ENCODE assay signal across 8 cellular contexts in the genomic region with DNA sequence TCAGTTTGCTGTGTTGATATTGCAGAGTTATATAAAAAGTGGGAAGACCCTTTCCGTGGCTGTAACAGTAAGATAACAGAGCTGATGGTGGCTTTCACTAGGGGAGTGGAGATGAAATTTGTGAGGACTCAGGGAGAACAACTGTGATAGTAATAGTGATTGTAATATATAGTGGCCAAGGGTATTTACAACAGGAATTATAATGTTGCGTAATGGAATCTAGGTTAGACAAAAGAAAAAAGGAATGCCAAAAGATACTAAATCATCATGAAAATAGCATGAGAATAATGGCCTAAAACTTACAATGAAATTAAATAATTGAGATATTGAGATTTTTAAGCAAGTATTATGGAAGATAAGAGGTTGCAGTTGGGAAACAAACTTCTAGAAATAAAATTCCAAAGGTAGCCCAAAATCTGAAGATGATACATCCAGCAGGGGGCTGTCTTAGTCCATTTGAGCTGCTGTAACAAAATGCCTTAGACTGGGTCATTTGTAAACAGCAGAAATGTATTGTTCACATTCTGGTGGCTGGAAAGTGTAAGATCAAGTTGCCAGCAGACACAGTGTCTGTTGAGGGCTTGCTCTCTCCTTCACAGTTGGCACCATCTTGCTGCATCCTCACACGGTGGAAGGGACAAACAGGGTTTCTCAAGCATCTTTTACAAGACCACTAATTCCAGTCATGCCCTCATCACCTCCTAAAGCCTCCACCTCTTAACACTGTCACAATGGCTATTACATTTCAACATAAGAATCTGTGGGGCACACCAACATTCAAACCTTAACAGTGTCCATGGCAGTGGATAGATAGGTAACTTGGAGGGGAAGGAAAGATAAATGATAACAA.
DNase-seq lines count a peak whose midpoint lies in the region; ATAC-seq and TF ChIP-seq lines count a peak whose summit lies in the region.

No MANE protein-coding gene starts in this region.

- no peaks in the 10 kb centered on the region for H3K9me3 ChIP-seq in SU-DHL-6 (ENCODE audit: insufficient read depth, low read length)

- CTCF ChIA-PET in activated CD4-positive, alpha-beta T cell treated with anti-CD3 and anti-CD28 coated beads, Interleukin-2, amount 10 ng/mL, durations not matched to agents 7 days and 5 days (lab: Charles Lee): no interaction called here

- TF ChIP-seq CTCF in GM12864 (IDR thresholded peaks at IDR 0.05; ENCODE audit: low read depth, low read length, missing control alignments) (peak; percentile 58), SU-DHL-6 (IDR thresholded peaks at IDR 0.05; ENCODE audit: insufficient read depth, low read length, poor library complexity, severe bottlenecking) (peak; percentile 31)

- H3F3A ChIP-seq in SU-DHL-6 (ENCODE audit: insufficient read depth): no peaks in the 10 kb centered on the region

- no peaks in the 10 kb centered on the region for H3K4me1 Mint-ChIP-seq in activated CD4-positive, alpha-beta T cell treated with anti-CD3 and anti-CD28 coated beads, Interleukin-2, amount 10 ng/mL, durations not matched to agents 7 days and 5 days
- H3K4me1 Mint-ChIP-seq in activated T-cell treated with anti-CD3 and anti-CD28 coated beads, Interleukin-2, amount 50 U/mL, for 72 hours (ENCODE audit: low read depth): no peaks in the 10 kb centered on the region

- H3K4me3 Mint-ChIP-seq in activated CD4-positive, alpha-beta T cell treated with anti-CD3 and anti-CD28 coated beads, Interleukin-2, amount 10 ng/mL, durations not matched to agents 7 days and 5 days: no peak overlapping the region
- no peak overlapping the region for H3K4me3 Mint-ChIP-seq in activated T-cell treated with anti-CD3 and anti-CD28 coated beads, Interleukin-2, amount 50 U/mL, for 72 hours

- H3K9me3 Mint-ChIP-seq in activated CD4-positive, alpha-beta T cell treated with anti-CD3 and anti-CD28 coated beads, Interleukin-2, amount 10 ng/mL, durations not matched to agents 7 days and 5 days: no peaks in the 10 kb centered on the region
- H3K9me3 Mint-ChIP-seq in activated T-cell treated with anti-CD3 and anti-CD28 coated beads, Interleukin-2, amount 50 U/mL, for 72 hours: peaks cover 0 to 2% of the 10 kb centered on the region in 2 donors

- H3K27me3 ChIP-seq in SU-DHL-6 (ENCODE audit: low read length): no peaks in the 10 kb centered on the region

- no peak overlapping the region for H3K4me3 ChIP-seq in GM12864 (ENCODE audit: low read depth, low read length)
- H3K4me3 ChIP-seq in SU-DHL-6 (ENCODE audit: insufficient read depth, low read length, poor library complexity, severe bottlenecking): no peak overlapping the region

- H3K27ac Mint-ChIP-seq in activated CD4-positive, alpha-beta T cell treated with anti-CD3 and anti-CD28 coated beads, Interleukin-2, amount 10 ng/mL, durations not matched to agents 7 days and 5 days: no peak overlapping the region
- no peak overlapping the region for H3K27ac Mint-ChIP-seq in activated T-cell treated with anti-CD3 and anti-CD28 coated beads, Interleukin-2, amount 50 U/mL, for 72 hours

- no peaks in the 10 kb centered on the region for H3K79me2 ChIP-seq in SU-DHL-6 (ENCODE audit: insufficient read depth, low read length)

- no peaks in the 10 kb centered on the region for H3K36me3 Mint-ChIP-seq in activated CD4-positive, alpha-beta T cell treated with anti-CD3 and anti-CD28 coated beads, Interleukin-2, amount 10 ng/mL, durations not matched to agents 7 days and 5 days (ENCODE audit: low read depth)
- no peaks in the 10 kb centered on the region for H3K36me3 Mint-ChIP-seq in activated T-cell treated with anti-CD3 and anti-CD28 coated beads, Interleukin-2, amount 50 U/mL, for 72 hours (ENCODE audit: insufficient read depth in 2 of 2)

- no peak overlapping the region for H3K4me2 ChIP-seq in SU-DHL-6 (ENCODE audit: low read depth, low read length, poor library complexity, severe bottlenecking)

- no peaks in the 10 kb centered on the region for H4K20me1 ChIP-seq in SU-DHL-6 (ENCODE audit: low read depth, low read length)

- no peaks in the 10 kb centered on the region for H3K27me3 Mint-ChIP-seq in activated CD4-positive, alpha-beta T cell treated with anti-CD3 and anti-CD28 coated beads, Interleukin-2, amount 10 ng/mL, durations not matched to agents 7 days and 5 days
- no peaks in the 10 kb centered on the region for H3K27me3 Mint-ChIP-seq in activated T-cell treated with anti-CD3 and anti-CD28 coated beads, Interleukin-2, amount 50 U/mL, for 72 hours (ENCODE audit: low read depth)

- DNase-seq in GM12864 (ENCODE audit: low read depth) (no peak), HT1080 (ENCODE audit: low read depth) (peak; percentile 34), midbrain (lab: John Stamatoyannopoulos, UW) (peak; percentile 8), activated T-cell treated with anti-CD3 and anti-CD28 coated beads for 4 hours (no peak)
- DNase-seq in activated CD4-positive, alpha-beta T cell treated with anti-CD3 and anti-CD28 coated beads, Interleukin-2, amount 10 ng/mL, durations not matched to agents 7 days and 5 days: no peak
- DNase-seq in activated T-cell treated with anti-CD3 and anti-CD28 coated beads, Interleukin-2, amount 50 U/mL, for 72 hours: no peak

- POLR2A ChIA-PET in activated CD4-positive, alpha-beta T cell treated with anti-CD3 and anti-CD28 coated beads, Interleukin-2, amount 10 ng/mL, durations not matched to agents 7 days and 5 days (lab: Charles Lee): no interaction called here

- H3K9me2 ChIP-seq in SU-DHL-6 (replicated peaks; ENCODE audit: insufficient read depth, low read length): no peaks in the 10 kb centered on the region

- peak; percentile 62 for ATAC-seq in GM21515 (IDR thresholded peaks at IDR 0.05; ENCODE audit: unreplicated experiment)
- no peak for ATAC-seq in activated T-cell treated with anti-CD3 and anti-CD28 coated beads, Interleukin-2, amount 50 U/mL, for 72 hours (replicated peaks in 1 of 2)

- H3K36me3 ChIP-seq in SU-DHL-6 (ENCODE audit: low read length): no peaks in the 10 kb centered on the region

- H3K27ac ChIP-seq in SU-DHL-6 (ENCODE audit: low read depth, low read length): no peak overlapping the region

- no peak overlapping the region for H3K9ac ChIP-seq in SU-DHL-6 (ENCODE audit: low read length)

- H2AFZ ChIP-seq in SU-DHL-6 (ENCODE audit: low read depth, low read length, severe bottlenecking): peak overlapping the region; percentile 73

Comparison
In these comparisons a context has a peak if more than half of its experiments do, and no peak if none do; other contexts are left out.
1. DNase-seq: peak in HT1080 (single experiment) and midbrain (single experiment); none in GM12864 (single experiment), activated CD4-positive, alpha-beta T cell treated with anti-CD3 and anti-CD28 coated beads, Interleukin-2, amount 10 ng/mL, durations not matched to agents 7 days and 5 days (single experiment), activated T-cell treated with anti-CD3 and anti-CD28 coated beads for 4 hours (single experiment) and activated T-cell treated with anti-CD3 and anti-CD28 coated beads, Interleukin-2, amount 50 U/mL, for 72 hours (0 of 2).